ENCODE assay signal across 23 cellular contexts in genomic region chr9:34250721-34251120, GRCh38.
"Had no signal": no experiment of that assay in that cellular context is flagged by ENCODE, and none has a peak within 500 bp of the region (broad histone marks: within the 10 kb centered on the region; RNA-seq: fewer than 3 reads in every experiment).

No MANE protein-coding gene starts in this region.

- H3K9me3 Mint-ChIP-seq: activated naive CD4-positive, alpha-beta T cell treated with anti-CD3 and anti-CD28 coated beads for 36 hours; activated naive CD8-positive, alpha-beta T cell treated with anti-CD3 and anti-CD28 coated beads, Interleukin-2, amount 10 ng/mL, durations not matched to agents 7 days and 5 days; activated T-helper 2 cell treated with anti-CD3 and anti-CD28 coated beads, Interferon-gamma antibody, Interleukin-2, Interleukin-4, amounts not matched to agents 10 μg/mL and 5 μg/mL and 100 μg/mL, durations not matched to agents 14 hours and 24 hours and 36 hours; neural progenitor cell had no signal

- ATAC-seq: esophagus mucosa, gastroesophageal sphincter, mucosa of descending colon had no signal

- H3K4me3 Mint-ChIP-seq: activated naive CD4-positive, alpha-beta T cell treated with anti-CD3 and anti-CD28 coated beads for 36 hours; activated naive CD8-positive, alpha-beta T cell treated with anti-CD3 and anti-CD28 coated beads, Interleukin-2, amount 10 ng/mL, durations not matched to agents 7 days and 5 days; neural progenitor cell had no signal

- H3K27me3 ChIP-seq: gastroesophageal sphincter, neural progenitor cell had no signal

- H3K27ac Mint-ChIP-seq: activated naive CD8-positive, alpha-beta T cell treated with anti-CD3 and anti-CD28 coated beads, Interleukin-2, amount 10 ng/mL, durations not matched to agents 7 days and 5 days; activated T-helper 2 cell treated with anti-CD3 and anti-CD28 coated beads, Interferon-gamma antibody, Interleukin-2, Interleukin-4, amounts not matched to agents 10 μg/mL and 5 μg/mL and 100 μg/mL, durations not matched to agents 14 hours and 24 hours and 36 hours had no signal

- H3K27ac ChIP-seq: neural progenitor cell, WERI-Rb-1 had no signal

- H3K27me3 Mint-ChIP-seq: activated naive CD8-positive, alpha-beta T cell treated with anti-CD3 and anti-CD28 coated beads, Interleukin-2, amount 10 ng/mL, durations not matched to agents 7 days and 5 days had no signal

- H3K4me3 ChIP-seq: gastroesophageal sphincter, mucosa of descending colon, neural progenitor cell, thoracic aorta had no signal

- H3K36me3 ChIP-seq: neural progenitor cell had no signal

- H3K4me1 ChIP-seq: neural progenitor cell had no signal

- H3K4me1 Mint-ChIP-seq: activated naive CD8-positive, alpha-beta T cell treated with anti-CD3 and anti-CD28 coated beads, Interleukin-2, amount 10 ng/mL, durations not matched to agents 7 days and 5 days had no signal

- DNase-seq: activated CD4-positive, alpha-beta T cell treated with anti-CD3 and anti-CD28 coated beads, Interleukin-2, amount 50 U/mL, for 1 hour; activated CD4-positive, CD25-positive, alpha-beta regulatory T cell treated with anti-CD3 and anti-CD28 coated beads, Interleukin-2, amount 50 U/mL, for 72 hours; activated naive CD4-positive, alpha-beta T cell treated with anti-CD3 and anti-CD28 coated beads for 36 hours; activated naive CD8-positive, alpha-beta T cell treated with anti-CD3 and anti-CD28 coated beads, Interleukin-2, amount 10 ng/mL, durations not matched to agents 7 days and 5 days; activated T-cell treated with anti-CD3 and anti-CD28 coated beads, Interleukin-2, amount 50 U/mL, for 1 hour; amniotic stem cell; cortex of kidney; hypothalamus; mesenchymal stem cell; mucosa of descending colon; posterior cingulate gyrus; SK-N-SH; small intestine; stimulated activated CD4-positive, alpha-beta T cell treated with anti-CD3 and anti-CD28 coated beads, Interleukin-15, amount 100 ng/mL, for 24 hours; stimulated activated CD4-positive, alpha-beta T cell treated with anti-CD3 and anti-CD28 coated beads, Interleukin-2, amount 100 ng/mL, for 48 hours; stimulated activated CD8-positive, alpha-beta memory T cell treated with anti-CD3 and anti-CD28 coated beads, Interleukin-4, amount 100 ng/mL, for 48 hours; stimulated activated naive CD4-positive, alpha-beta T cell; WERI-Rb-1 had no signal

- H3K9me3 ChIP-seq: gastroesophageal sphincter, mucosa of descending colon, SK-N-SH, thoracic aorta had no signal
